8 cellular contexts compared by ENCODE assay signal in genomic region chr11:111936045-111936400, GRCh38. TPM values are rescaled to one million over a fixed set of nuclear protein-coding genes. Genes with fewer than 3 reads are reported as not detected.
DNase-seq lines count a peak whose midpoint lies in the region; ATAC-seq, FAIRE-seq and TF ChIP-seq lines count a peak whose summit lies in the region.

No MANE protein-coding gene starts in this region.

- H2AK5ac ChIP-seq in H1 (ENCODE audit: low read depth, low read length): no peak overlapping the region; the same call in 1 of the 2 replicates

- H3K27ac Mint-ChIP-seq in Caco-2 (ENCODE audit: unreplicated experiment): no peak overlapping the region

- no peak overlapping the region for H2AFZ ChIP-seq in OCI-LY3 (ENCODE audit: low read depth, low read length)
- no peak overlapping the region for H2AFZ ChIP-seq in H1 (ENCODE audit: low read length)
- peak overlapping the region; percentile 80 for H2AFZ ChIP-seq in parathyroid adenoma

- H2BK5ac ChIP-seq in H1 (ENCODE audit: low read depth, low read length): no peak overlapping the region

- ATAC-seq in GM21717 (IDR thresholded peaks at IDR 0.05; ENCODE audit: unreplicated experiment): no peak

- no peaks in the 10 kb centered on the region for H4K20me1 ChIP-seq in OCI-LY3 (ENCODE audit: insufficient read depth, low read length)
- no peaks in the 10 kb centered on the region for H4K20me1 ChIP-seq in H1 (replicated peaks in 1 of 2; ENCODE audit: control insufficient read depth in 1 of 2, insufficient read depth in 2 of 2, low read length in 2 of 2)

- peaks cover 15% of the 10 kb centered on the region for H3K4me1 Mint-ChIP-seq in Caco-2 (ENCODE audit: low read depth, unreplicated experiment)

- no peak overlapping the region for H2BK12ac ChIP-seq in H1 (ENCODE audit: low read depth, low read length)

- H2BK120ac ChIP-seq in H1 (replicated peaks; ENCODE audit: low read depth, low read length): no peak overlapping the region

- no TSS peak for BruUV-seq in Caco-2 (replicated peaks; lab: Mats Ljungman, UMichigan)

- no peak for TF ChIP-seq EP300 in H1 (IDR thresholded peaks at IDR 0.05; ENCODE audit: borderline replicate concordance in 1 of 2, low read depth in 2 of 2, low read length in 2 of 2)

- peaks cover 5% of the 10 kb centered on the region for H3K36me3 Mint-ChIP-seq in Caco-2 (ENCODE audit: insufficient read depth, unreplicated experiment)

- H3K9me3 ChIP-seq in Caco-2 (no peaks in the 10 kb centered on the region), OCI-LY3 (ENCODE audit: insufficient read depth, low read length) (no peaks in the 10 kb centered on the region), H1 (ENCODE audit: insufficient read depth in 2 of 2, low read depth in 1 of 2, low read length in 1 of 2) (no peaks in the 10 kb centered on the region), parathyroid adenoma (ENCODE audit: control insufficient read depth, low read length) (no peaks in the 10 kb centered on the region)

- H3K27ac ChIP-seq in OCI-LY3 (ENCODE audit: low read length): no peak overlapping the region
- H3K27ac ChIP-seq in H1 (ENCODE audit: low read depth, low read length): no peak overlapping the region
- no peak overlapping the region for H3K27ac ChIP-seq in parathyroid adenoma

- no peak overlapping the region for H3K4ac ChIP-seq in H1 (replicated peaks; ENCODE audit: insufficient read length, low read depth, low read length)

- peak overlapping the region; percentile 97 for H3K4me2 ChIP-seq in OCI-LY3 (ENCODE audit: low read length)
- H3K4me2 ChIP-seq in H1 (ENCODE audit: insufficient read depth in 1 of 2, low read depth in 2 of 2, low read length in 2 of 2): peak overlapping the region; percentile 77 to 95; a peak in 1 of 4 replicates
- no peak overlapping the region for H3K4me2 ChIP-seq in parathyroid adenoma (ENCODE audit: low read length)

- no peak overlapping the region for H2BK20ac ChIP-seq in H1 (ENCODE audit: low read length)

- H3K4me3 ChIP-seq in Caco-2 (ENCODE audit: low read depth, low read length) (peak overlapping the region; percentile 93), OCI-LY3 (ENCODE audit: low read length) (peak overlapping the region; percentile 80), H1 (ENCODE audit: extremely low read depth in 1 of 4, insufficient read depth in 2 of 4, low read depth in 3 of 4, low read length in 4 of 4) (peak overlapping the region in 1 of 4 experiments; percentile 70; a peak in 2 of 8 replicates), parathyroid adenoma (ENCODE audit: low read depth, low read length) (no peak overlapping the region)

- no peak overlapping the region for H4K91ac ChIP-seq in H1 (replicated peaks; ENCODE audit: insufficient read length, low read length)

- CTCF ChIA-PET in Caco-2 (lab: Charles Lee): interaction anchor here (0.7 to 5.5 kb wide), 3 partner anchors 9 to 46 kb away, joined by 3 to 66 read pairs (median 17); no protein-coding TSS in a partner anchor
- CTCF ChIA-PET in H1 (lab: Charles Lee; ENCODE audit: partially characterized antibody): interaction anchor here (0.7 to 25.5 kb wide), 9 partner anchors 10 to 65 kb away, joined by 3 to 565 read pairs (median 6); partner anchors contain the start of gene ALG9

- H3K27me3 ChIP-seq in Caco-2 (replicated peaks; ENCODE audit: control insufficient read depth, insufficient read depth, low read length) (no peaks in the 10 kb centered on the region), OCI-LY3 (ENCODE audit: low read depth, low read length) (no peaks in the 10 kb centered on the region), H1 (replicated peaks in 1 of 4; ENCODE audit: control insufficient read depth in 3 of 4, extremely low read depth in 1 of 4, insufficient read depth in 3 of 4, low read length in 3 of 4) (no peaks in the 10 kb centered on the region), parathyroid adenoma (ENCODE audit: control insufficient read depth, insufficient read depth, low read length) (no peaks in the 10 kb centered on the region)

- peak overlapping the region; percentile 77 for H3K4me3 Mint-ChIP-seq in Caco-2 (ENCODE audit: unreplicated experiment)

- DNase-seq in Caco-2: no peak
- no peak for DNase-seq in H1 (ENCODE audit: low read depth in 1 of 2, low spot score in 2 of 2)
- no peak for DNase-seq in cerebellum (ENCODE audit: low spot score)
- DNase-seq in GM12892 (ENCODE audit: insufficient read length): no peak
- no peak for DNase-seq in NCI-H2196 treated with DMSO at 0.1 percent for 48 hours (lab: John Stamatoyannopoulos, UW; ENCODE audit: unreplicated experiment)

- no peak for TF ChIP-seq RAD21 in H1 (IDR thresholded peaks at IDR 0.05 in 1 of 2, conservative IDR thresholded peaks at IDR 0.05 in 1 of 2; ENCODE audit: low read depth in 2 of 2, low read length in 2 of 2)

- no peak overlapping the region for H4K5ac ChIP-seq in H1 (ENCODE audit: insufficient read length, low read depth, low read length)

- POLR2A ChIA-PET in Caco-2 (lab: Charles Lee) (interaction anchor here (0.5 kb wide), 1 partner anchor 12 kb away, joined by 6 read pairs; no protein-coding TSS in a partner anchor), H1 (lab: Charles Lee; ENCODE audit: partially characterized antibody) (interaction anchor here (0.5 to 3.1 kb wide), 6 partner anchors 10 to 368 kb away, joined by 3 to 22 read pairs (median 8); no protein-coding TSS in a partner anchor)

- H3K9ac ChIP-seq in OCI-LY3 (ENCODE audit: low read length): peak overlapping the region; percentile 65; the same call in 1 of the 2 replicates
- H3K9ac ChIP-seq in H1 (replicated peaks in 1 of 4; ENCODE audit: extremely low read depth in 1 of 4, low read depth in 3 of 4, low read length in 3 of 4): no peak overlapping the region; a peak in 1 of 7 replicates
- no peak overlapping the region for H3K9ac ChIP-seq in parathyroid adenoma

- TF ChIP-seq POLR2A in H1 (IDR thresholded peaks at IDR 0.05; ENCODE audit: control extremely low read depth in 1 of 2, low read depth in 2 of 2, low read length in 2 of 2): no peak
- TF ChIP-seq POLR2A in GM12892 (IDR thresholded peaks at IDR 0.05; ENCODE audit: low read depth, low read length): no peak

- H4K8ac ChIP-seq in H1 (ENCODE audit: extremely low read depth, insufficient read depth, low read length): no peak overlapping the region

- H3K18ac ChIP-seq in H1 (ENCODE audit: extremely low read depth, low read length): no peak overlapping the region

- H3K79me1 ChIP-seq in H1 (ENCODE audit: low read depth, low read length): no peaks in the 10 kb centered on the region

- 76% methylated on average over 3 of the region's 3 CpGs; no CpG with 5 or more reads in 1 of the 2 experiments for WGBS in H1 (ENCODE audit: extremely low coverage in 1 of 2, insufficient coverage in 1 of 2, insufficient read length in 1 of 2, insufficient replicate concordance in 2 of 2, low coverage in 1 of 2, low lambda C conversion rate in 2 of 2, missing lambda C conversion rate in 1 of 2), 2 experiments

- H3K79me2 ChIP-seq in OCI-LY3 (ENCODE audit: low read length): peaks cover 29% of the 10 kb centered on the region
- H3K79me2 ChIP-seq in H1 (ENCODE audit: control insufficient read depth in 1 of 2, insufficient read depth in 2 of 2, low read length in 2 of 2): peaks cover 0 to 5% of the 10 kb centered on the region in 2 experiments; a peak in 2 of 4 replicates
- no peaks in the 10 kb centered on the region for H3K79me2 ChIP-seq in parathyroid adenoma

- no peak overlapping the region for H3K23ac ChIP-seq in H1 (ENCODE audit: insufficient read length)

- no peak for TF ChIP-seq CTCF in Caco-2 (IDR thresholded peaks at IDR 0.05; ENCODE audit: insufficient read depth in 1 of 2, low read depth in 1 of 2, low read length in 1 of 2, severe bottlenecking in 1 of 2, unreplicated experiment in 1 of 2)
- no peak for TF ChIP-seq CTCF in OCI-LY3 (IDR thresholded peaks at IDR 0.05; ENCODE audit: low read depth, low read length)
- TF ChIP-seq CTCF in H1 (IDR thresholded peaks at IDR 0.05; ENCODE audit: control extremely low read depth in 1 of 3, insufficient read depth in 1 of 3, low read depth in 1 of 3, low read length in 3 of 3): no peak
- no peak for TF ChIP-seq CTCF in parathyroid adenoma (IDR thresholded peaks at IDR 0.05)

- H3K27me3 Mint-ChIP-seq in Caco-2 (ENCODE audit: insufficient read depth, unreplicated experiment): no peaks in the 10 kb centered on the region

- H3K14ac ChIP-seq in H1 (ENCODE audit: insufficient read length): no peak overlapping the region

- no peak for FAIRE-seq in H1 (lab: Jason Lieb, UNC)
- FAIRE-seq in GM12892 (lab: Jason Lieb, UNC): no peak

- H2BK15ac ChIP-seq in H1 (ENCODE audit: low read length): no peak overlapping the region

- H3K56ac ChIP-seq in H1 (replicated peaks; ENCODE audit: insufficient read length, low read depth, low read length): no peak overlapping the region

- intact Hi-C loops in Caco-2 (cut with micrococcal nuclease; ENCODE audit: unreplicated experiment): loop anchor here (1.0 to 2.0 kb wide), 2 partner anchors 8 to 89 kb away; partner anchors contain the start of gene DLAT

- no peaks in the 10 kb centered on the region for H3K36me3 ChIP-seq in Caco-2 (ENCODE audit: control insufficient read depth, insufficient read depth, low read length)
- peaks cover 10% of the 10 kb centered on the region for H3K36me3 ChIP-seq in OCI-LY3 (replicated peaks; ENCODE audit: low read depth, low read length)
- H3K36me3 ChIP-seq in H1 (ENCODE audit: control insufficient read depth in 2 of 4, insufficient read depth in 4 of 4, low read length in 3 of 4): no peaks in the 10 kb centered on the region
- no peaks in the 10 kb centered on the region for H3K36me3 ChIP-seq in parathyroid adenoma (ENCODE audit: control insufficient read depth, insufficient read depth, low read length)

- H3K4me1 ChIP-seq in Caco-2 (peaks cover 17% of the 10 kb centered on the region), OCI-LY3 (ENCODE audit: low read length) (peaks cover 38% of the 10 kb centered on the region), H1 (replicated peaks in 1 of 4; ENCODE audit: control insufficient read depth in 3 of 4, insufficient read depth in 4 of 4, low read length in 3 of 4) (peaks cover 12 to 22% (median 12%) of the 10 kb centered on the region in 4 experiments), parathyroid adenoma (peaks cover 2% of the 10 kb centered on the region)

- no peaks in the 10 kb centered on the region for H3K9me3 Mint-ChIP-seq in Caco-2 (ENCODE audit: unreplicated experiment)

- H3K23me2 ChIP-seq in H1 (ENCODE audit: low read depth, low read length): peaks cover 10% of the 10 kb centered on the region

RNA-seq across cellular contexts. Expression of gene DIXDC1, which starts 1.1 kb away (rescaled TPM):
- total RNA-seq in Caco-2 (2022) (4.9 and 6.4 TPM in 2 replicates), cerebellum (45.7 TPM)
- 15.4 and 17.1 TPM in 2 replicates for total RNA-seq in H1 (2021; fragmentation: NEBNext Ultra II Directional; extraction: Animal tissue kit (Norgen Biotek cat#: 25700))
- 4.8 and 5.9 TPM in 2 replicates for polyA plus RNA-seq in H1 (2011; rRNA removed)
- polyA plus RNA-seq in H1 (2011; cell fraction: cytosol; rRNA removed): 8.9 TPM
- 8.7 TPM for polyA plus RNA-seq in H1 (2011; cell fraction: nucleus; rRNA removed)
- 8.7 to 9.8 TPM (median 9.4 TPM) in 4 replicates for polyA plus RNA-seq in H1 (2012, experiment 1 of 2)
- polyA plus RNA-seq in H1 (2012, experiment 2 of 2): 1.2 TPM
- 7.7 TPM for polyA plus RNA-seq in H1 (2013, experiment 1 of 2)
- polyA plus RNA-seq in H1 (2013, experiment 2 of 2): 6.8 TPM
- 20.2 and 24.9 TPM in 2 replicates for polyA minus RNA-seq in H1 (2011; rRNA and poly(A)+ RNA removed)
- polyA minus RNA-seq in H1 (2011; cell fraction: cytosol; rRNA and poly(A)+ RNA removed): 11.9 TPM
- 26.2 TPM for polyA minus RNA-seq in H1 (2011; cell fraction: nucleus; rRNA and poly(A)+ RNA removed)
- polyA plus RNA-seq in GM12892 (2012; ENCODE audit: missing spikeins): 1.7 TPM

RNA-seq across cellular contexts. Expression of gene C11orf52, which starts 17.3 kb away (rescaled TPM):
- total RNA-seq in Caco-2 (2022) (14.4 and 14.8 TPM in 2 replicates), cerebellum (not detected)
- total RNA-seq in H1 (2021; fragmentation: NEBNext Ultra II Directional; extraction: Animal tissue kit (Norgen Biotek cat#: 25700)): 1.7 and 2.2 TPM in 2 replicates
- polyA plus RNA-seq in H1 (2011; rRNA removed): 2.7 and 3.4 TPM in 2 replicates
- polyA plus RNA-seq in H1 (2011; cell fraction: cytosol; rRNA removed): 3.1 TPM
- polyA plus RNA-seq in H1 (2011; cell fraction: nucleus; rRNA removed): 5.2 TPM
- 2.0 to 3.5 TPM (median 3.1 TPM) in 4 replicates for polyA plus RNA-seq in H1 (2012, experiment 1 of 2)
- polyA plus RNA-seq in H1 (2012, experiment 2 of 2): 2.5 TPM
- 1.5 TPM for polyA plus RNA-seq in H1 (2013, experiment 1 of 2)
- 1.5 TPM for polyA plus RNA-seq in H1 (2013, experiment 2 of 2)
- polyA minus RNA-seq in H1 (2011; rRNA and poly(A)+ RNA removed): 1.7 and 2.3 TPM in 2 replicates
- 2.2 TPM for polyA minus RNA-seq in H1 (2011; cell fraction: cytosol; rRNA and poly(A)+ RNA removed)
- 2.0 TPM for polyA minus RNA-seq in H1 (2011; cell fraction: nucleus; rRNA and poly(A)+ RNA removed)
- not detected for polyA plus RNA-seq in GM12892 (2012; ENCODE audit: missing spikeins)

RNA-seq across cellular contexts. Expression of gene HSPB2, which starts 23.5 kb away (rescaled TPM):
- total RNA-seq in Caco-2 (2022) (not detected in 2 replicates), cerebellum (0.27 TPM)
- total RNA-seq in H1 (2021; fragmentation: NEBNext Ultra II Directional; extraction: Animal tissue kit (Norgen Biotek cat#: 25700)): 0.32 and 1.0 TPM in 2 replicates
- 0.86 and 1.4 TPM in 2 replicates for polyA plus RNA-seq in H1 (2011; rRNA removed)
- 0.66 TPM for polyA plus RNA-seq in H1 (2011; cell fraction: cytosol; rRNA removed)
- polyA plus RNA-seq in H1 (2011; cell fraction: nucleus; rRNA removed): 0.77 TPM
- 0.44 to 0.58 TPM (median 0.51 TPM) in 3 of 4 replicates, not detected in the other for polyA plus RNA-seq in H1 (2012, experiment 1 of 2)
- 0.39 TPM for polyA plus RNA-seq in H1 (2012, experiment 2 of 2)
- 0.08 TPM for polyA plus RNA-seq in H1 (2013, experiment 1 of 2)
- 0.31 TPM for polyA plus RNA-seq in H1 (2013, experiment 2 of 2)
- polyA minus RNA-seq in H1 (2011; rRNA and poly(A)+ RNA removed): 0.32 TPM in 1 of 2 replicates, not detected in the other
- polyA minus RNA-seq in H1 (2011; cell fraction: cytosol; rRNA and poly(A)+ RNA removed): not detected
- not detected for polyA minus RNA-seq in H1 (2011; cell fraction: nucleus; rRNA and poly(A)+ RNA removed)
- not detected for polyA plus RNA-seq in GM12892 (2012; ENCODE audit: missing spikeins)

RNA-seq across cellular contexts. Expression of gene CRYAB, which starts 24.5 kb away (rescaled TPM):
- total RNA-seq in Caco-2 (2022) (1.1 and 1.9 TPM in 2 replicates), cerebellum (6.0 TPM)
- 2.0 and 4.0 TPM in 2 replicates for total RNA-seq in H1 (2021; fragmentation: NEBNext Ultra II Directional; extraction: Animal tissue kit (Norgen Biotek cat#: 25700))
- 1.9 and 2.9 TPM in 2 replicates for polyA plus RNA-seq in H1 (2011; rRNA removed)
- polyA plus RNA-seq in H1 (2011; cell fraction: cytosol; rRNA removed): 1.4 TPM
- polyA plus RNA-seq in H1 (2011; cell fraction: nucleus; rRNA removed): 2.9 TPM
- 1.6 to 4.0 TPM (median 2.3 TPM) in 4 replicates for polyA plus RNA-seq in H1 (2012, experiment 1 of 2)
- polyA plus RNA-seq in H1 (2012, experiment 2 of 2): 2.0 TPM
- 1.6 TPM for polyA plus RNA-seq in H1 (2013, experiment 1 of 2)
- polyA plus RNA-seq in H1 (2013, experiment 2 of 2): 2.0 TPM
- polyA minus RNA-seq in H1 (2011; rRNA and poly(A)+ RNA removed): 0.34 and 0.69 TPM in 2 replicates
- not detected for polyA minus RNA-seq in H1 (2011; cell fraction: cytosol; rRNA and poly(A)+ RNA removed)
- not detected for polyA minus RNA-seq in H1 (2011; cell fraction: nucleus; rRNA and poly(A)+ RNA removed)
- polyA plus RNA-seq in GM12892 (2012; ENCODE audit: missing spikeins): 0.40 TPM

RNA-seq across cellular contexts. Expression of gene CFAP68, which starts 56.7 kb away (rescaled TPM):
- total RNA-seq in Caco-2 (2022) (69.8 and 71.4 TPM in 2 replicates), cerebellum (13.2 TPM)
- 21.4 and 22.6 TPM in 2 replicates for total RNA-seq in H1 (2021; fragmentation: NEBNext Ultra II Directional; extraction: Animal tissue kit (Norgen Biotek cat#: 25700))
- polyA plus RNA-seq in H1 (2011; rRNA removed): 28.7 and 43.1 TPM in 2 replicates
- 29.0 TPM for polyA plus RNA-seq in H1 (2011; cell fraction: cytosol; rRNA removed)
- polyA plus RNA-seq in H1 (2011; cell fraction: nucleus; rRNA removed): 20.6 TPM
- 31.1 to 42.7 TPM (median 37.9 TPM) in 4 replicates for polyA plus RNA-seq in H1 (2012, experiment 1 of 2)
- 12.3 TPM for polyA plus RNA-seq in H1 (2012, experiment 2 of 2)
- 44.8 TPM for polyA plus RNA-seq in H1 (2013, experiment 1 of 2)
- polyA plus RNA-seq in H1 (2013, experiment 2 of 2): 49.2 TPM
- 24.7 and 47.9 TPM in 2 replicates for polyA minus RNA-seq in H1 (2011; rRNA and poly(A)+ RNA removed)
- polyA minus RNA-seq in H1 (2011; cell fraction: cytosol; rRNA and poly(A)+ RNA removed): 7.2 TPM
- 13.5 TPM for polyA minus RNA-seq in H1 (2011; cell fraction: nucleus; rRNA and poly(A)+ RNA removed)
- 101 TPM for polyA plus RNA-seq in GM12892 (2012; ENCODE audit: missing spikeins)
